ENCODE assay signal across 8 cellular contexts in genomic region chr9:71647094-71647591, GRCh38.
DNase-seq lines count a peak whose midpoint lies in the region; ATAC-seq and TF ChIP-seq lines count a peak whose summit lies in the region.

No MANE protein-coding gene starts in this region.

- WGBS in esophagus muscularis mucosa = 27% methylated on average over 7 of the region's 7 CpGs

- no peak overlapping the region for H3K4me3 ChIP-seq in HFF-Myc (replicated peaks; ENCODE audit: low read depth, low read length)
- no peak overlapping the region for H3K4me3 ChIP-seq in esophagus muscularis mucosa
- H3K4me3 ChIP-seq in H7 (ENCODE audit: insufficient read depth, low read depth, low read length) = no peak overlapping the region

- H3K27me3 ChIP-seq in esophagus muscularis mucosa = no peaks in the 10 kb centered on the region
- H3K27me3 ChIP-seq in H7 (ENCODE audit: control insufficient read depth, insufficient read depth, low read length) = peaks cover 5% of the 10 kb centered on the region

- no peaks in the 10 kb centered on the region for H3K9me3 ChIP-seq in esophagus muscularis mucosa

- peak; percentile 85 for DNase-seq in EL
- DNase-seq in HFF-Myc (ENCODE audit: extremely low read depth, low read depth) = peak; percentile 55
- peak; percentile 22 for DNase-seq in SKM-1 (lab: John Stamatoyannopoulos, UW; ENCODE audit: unreplicated experiment)
- peak; percentile 91 for DNase-seq in esophagus muscularis mucosa (ENCODE audit: extremely low spot score)
- peak; percentile 71 for DNase-seq in natural killer cell treated with Interleukin-12 subunit alpha and Interleukin-12 subunit beta and Interleukin-15 and Interleukin-18, amount 100 ng/mL, for 72 hours (ENCODE audit: low spot score)
- DNase-seq in H7 = no peak

- no peaks in the 10 kb centered on the region for H3K27me3 Mint-ChIP-seq in natural killer cell treated with Interleukin-12 subunit alpha and Interleukin-12 subunit beta and Interleukin-15 and Interleukin-18, amount 100 ng/mL, for 72 hours

- H3K4me1 ChIP-seq in esophagus muscularis mucosa = peaks cover 7 to 14% (median 13%) of the 10 kb centered on the region in 4 donors

- TF ChIP-seq CTCF in HFF-Myc (IDR thresholded peaks at IDR 0.05; ENCODE audit: low read depth, low read length, missing control alignments) (no peak), esophagus muscularis mucosa (IDR thresholded peaks at IDR 0.05) (no peak)

- no peak for TF ChIP-seq EP300 in esophagus muscularis mucosa (IDR thresholded peaks at IDR 0.05)

- H3K4me3 Mint-ChIP-seq in natural killer cell treated with Interleukin-12 subunit alpha and Interleukin-12 subunit beta and Interleukin-15 and Interleukin-18, amount 100 ng/mL, for 72 hours = peak overlapping the region; percentile 73

- H3K27ac Mint-ChIP-seq in natural killer cell treated with Interleukin-12 subunit alpha and Interleukin-12 subunit beta and Interleukin-15 and Interleukin-18, amount 100 ng/mL, for 72 hours = peak overlapping the region; percentile 38 to 70

- H3K36me3 ChIP-seq in esophagus muscularis mucosa (no peaks in the 10 kb centered on the region), H7 (replicated peaks; ENCODE audit: control insufficient read depth, insufficient read depth, low read length) (no peaks in the 10 kb centered on the region)

- peaks cover 5% of the 10 kb centered on the region for H3K9me3 Mint-ChIP-seq in natural killer cell treated with Interleukin-12 subunit alpha and Interleukin-12 subunit beta and Interleukin-15 and Interleukin-18, amount 100 ng/mL, for 72 hours

- intact Hi-C loops in esophagus muscularis mucosa (cut with DNase I) = no loop called here

- peak; percentile 69 to 77 for ATAC-seq in natural killer cell treated with Interleukin-12 subunit alpha and Interleukin-12 subunit beta and Interleukin-15 and Interleukin-18, amount 100 ng/mL, for 72 hours
- ATAC-seq in HG03469 (IDR thresholded peaks at IDR 0.05; ENCODE audit: unreplicated experiment) (no peak), HG02763 (IDR thresholded peaks at IDR 0.05; ENCODE audit: unreplicated experiment) (no peak)

- no peaks in the 10 kb centered on the region for H3K36me3 Mint-ChIP-seq in natural killer cell treated with Interleukin-12 subunit alpha and Interleukin-12 subunit beta and Interleukin-15 and Interleukin-18, amount 100 ng/mL, for 72 hours

- peaks cover 38 to 41% of the 10 kb centered on the region in 2 donors for H3K4me1 Mint-ChIP-seq in natural killer cell treated with Interleukin-12 subunit alpha and Interleukin-12 subunit beta and Interleukin-15 and Interleukin-18, amount 100 ng/mL, for 72 hours (ENCODE audit: low read depth in 2 of 2)

- TF ChIP-seq POLR2A in esophagus muscularis mucosa (IDR thresholded peaks at IDR 0.05; ENCODE audit: low read depth) = no peak

- no peak overlapping the region for H3K27ac ChIP-seq in esophagus muscularis mucosa (replicated peaks in 1 of 4)

Comparison
In these comparisons a context has a peak if more than half of its experiments do, and no peak if none do; other contexts are left out.
1. ATAC-seq: peak in natural killer cell treated with Interleukin-12 subunit alpha and Interleukin-12 subunit beta and Interleukin-15 and Interleukin-18, amount 100 ng/mL, for 72 hours (2 of 2); none in HG03469 (single experiment) and HG02763 (single experiment).